1 cellular context compared by ENCODE assay signal in the genomic region with DNA sequence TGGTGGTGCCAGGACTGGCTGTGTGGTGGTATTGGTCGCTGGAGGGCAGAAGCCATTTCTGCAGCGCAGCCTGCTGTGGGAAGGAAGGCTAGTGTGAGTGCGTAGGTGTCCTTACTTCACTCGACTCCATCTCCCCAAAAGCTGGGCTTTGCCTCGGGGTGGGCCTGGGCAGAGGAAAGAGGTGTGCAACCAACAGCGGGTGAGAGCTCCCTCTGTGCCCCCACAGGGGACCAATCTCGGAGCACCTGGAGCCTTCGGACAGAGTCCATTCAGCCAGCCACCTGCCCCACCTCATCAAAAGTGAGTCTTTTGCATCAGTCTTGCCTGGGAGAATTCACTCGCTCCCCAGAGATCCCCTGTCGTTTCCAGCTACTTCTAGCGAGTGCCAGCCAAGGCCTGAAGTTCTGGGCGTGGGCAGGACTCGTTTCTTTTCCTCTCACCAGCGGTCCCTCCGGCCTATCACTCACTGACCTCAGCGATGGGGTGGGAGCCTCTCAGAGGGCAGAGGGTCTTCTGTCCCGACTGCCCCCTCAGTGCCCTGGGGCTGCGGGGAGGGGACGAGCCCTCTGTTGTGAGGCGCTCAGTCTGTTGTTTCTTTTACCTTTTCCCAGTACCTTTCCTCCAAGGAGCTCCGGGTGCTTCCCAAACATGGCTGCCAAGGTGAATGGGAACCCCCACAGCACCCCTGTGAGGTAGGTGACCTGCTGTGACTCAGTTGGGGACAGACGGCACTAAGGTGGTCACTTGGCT.
TF ChIP-seq lines count a peak whose summit lies in the region.

No MANE protein-coding gene starts in this region.

TF ChIP-seq in GM23338, 12 proteins besides CTCF, POLR2A, EP300 and RAD21 (continued from another document):
- no peak for TF ChIP-seq ZNF462 (CRISPR knock-in tag; IDR thresholded peaks at IDR 0.05)
TF ChIP-seq in GM23338: peak in this region for 0.
